In genomic region chr3:34001022-34001421, GRCh38 we compare ENCODE assay signal across 1 cellular context.
TF ChIP-seq lines count a peak whose summit lies in the region.

No MANE protein-coding gene starts in this region.

TF ChIP-seq in HepG2, 621 proteins besides CTCF, POLR2A, EP300 and RAD21 (continued from another document):
- no peak for TF ChIP-seq MTERF4 (CRISPR knock-in tag; IDR thresholded peaks at IDR 0.05)
- TF ChIP-seq ZNF296 (CRISPR knock-in tag; conservative IDR thresholded peaks at IDR 0.05): no peak
- peak; percentile 47; the same call in 1 of the 2 replicates for TF ChIP-seq ARID3A (IDR thresholded peaks at IDR 0.05; ENCODE audit: low read depth, low read length)
- no peak for TF ChIP-seq SOX6 (IDR thresholded peaks at IDR 0.05)
- peak; percentile 66 for TF ChIP-seq SOX6 (CRISPR knock-in tag; IDR thresholded peaks at IDR 0.05)
- 0 out of 2 replicates have a peak, but pooled peaks have one; percentile 19 for TF ChIP-seq AHDC1 (CRISPR knock-in tag; IDR thresholded peaks at IDR 0.05; ENCODE audit: borderline replicate concordance)
- peak; percentile 71 for TF ChIP-seq ARID5B (CRISPR knock-in tag; IDR thresholded peaks at IDR 0.05)
- 0 out of 2 replicates have a peak, but pooled peaks have one; percentile 11 for TF ChIP-seq YEATS2 (CRISPR knock-in tag; IDR thresholded peaks at IDR 0.05; ENCODE audit: borderline replicate concordance)
- TF ChIP-seq CEBPG (CRISPR knock-in tag; IDR thresholded peaks at IDR 0.05): peak; percentile 23; the same call in 1 of the 2 replicates
- no peak for TF ChIP-seq IKZF1 (IDR thresholded peaks at IDR 0.05)
- TF ChIP-seq ZNF333 (CRISPR knock-in tag; IDR thresholded peaks at IDR 0.05; ENCODE audit: borderline replicate concordance): no peak
- no peak for TF ChIP-seq ZNF572 (CRISPR knock-in tag; IDR thresholded peaks at IDR 0.05)
- peak; percentile 46; the same call in 1 of the 2 replicates for TF ChIP-seq HMG20A (CRISPR knock-in tag; IDR thresholded peaks at IDR 0.05; ENCODE audit: borderline replicate concordance)
- no peak for TF ChIP-seq SOX13 (IDR thresholded peaks at IDR 0.05)
- TF ChIP-seq SOX13 (CRISPR knock-in tag; conservative IDR thresholded peaks at IDR 0.05 in 1 of 2, IDR thresholded peaks at IDR 0.05 in 1 of 2): peak in 1 of 2 experiments; percentile 84; a peak in 2 of 4 replicates
- 0 out of 2 replicates have a peak, but pooled peaks have one; percentile 43 for TF ChIP-seq RARA (CRISPR knock-in tag; IDR thresholded peaks at IDR 0.05)
- peak; percentile 20 for TF ChIP-seq ASH2L (IDR thresholded peaks at IDR 0.05; ENCODE audit: insufficient read length, low read depth, low read length)
- 0 out of 4 replicates have a peak, but pooled peaks of 1 of the 2 experiments have one; percentile 20 for TF ChIP-seq NR2F1 (CRISPR knock-in tag; IDR thresholded peaks at IDR 0.05)
- TF ChIP-seq MAX (IDR thresholded peaks at IDR 0.05): no peak
- TF ChIP-seq CREB1 (IDR thresholded peaks at IDR 0.05): 0 out of 2 replicates have a peak, but pooled peaks have one; percentile 14
- no peak; the same call in 1 of the 2 replicates for TF ChIP-seq CREB1 (CRISPR knock-in tag; IDR thresholded peaks at IDR 0.05)
- TF ChIP-seq PAX8 (CRISPR knock-in tag; IDR thresholded peaks at IDR 0.05; ENCODE audit: borderline replicate concordance): no peak
